Comparison of ENCODE assay signal across 12 cellular contexts in genomic region chr3:25021816-25022215, GRCh38.
A peak's percentile ranks its signal among the peaks of the same experiment; 100 is the strongest.
DNase-seq lines count a peak whose midpoint lies in the region; ATAC-seq, FAIRE-seq and TF ChIP-seq lines count a peak whose summit lies in the region.
"Had no signal": no experiment of that assay in that cellular context is flagged by ENCODE, and none has a peak within 500 bp of the region (broad histone marks: within the 10 kb centered on the region; RNA-seq: fewer than 3 reads in every experiment).

No MANE protein-coding gene starts in this region.

- H3K56ac ChIP-seq in H1 (replicated peaks; ENCODE audit: insufficient read length, low read depth, low read length): no peak overlapping the region

- ATAC-seq in lower lobe of right lung: peak; percentile 37 to 38
- ATAC-seq: CD8-positive, alpha-beta T cell had no signal

- H3K4me2 ChIP-seq in Loucy (ENCODE audit: low read depth, low read length, poor library complexity, severe bottlenecking) (no peak overlapping the region), H1 (ENCODE audit: insufficient read depth in 1 of 2, low read depth in 2 of 2, low read length in 2 of 2) (no peak overlapping the region)
- H3K4me2 ChIP-seq: KMS-11 had no signal

- no peak for TF ChIP-seq EP300 in H1 (IDR thresholded peaks at IDR 0.05; ENCODE audit: borderline replicate concordance in 1 of 2, low read depth in 2 of 2, low read length in 2 of 2)

- H3K27me3 Mint-ChIP-seq in immature natural killer cell (ENCODE audit: low read depth in 3 of 3): peaks cover 0 to 2% (median 0%) of the 10 kb centered on the region in 3 donors
- H3K27me3 Mint-ChIP-seq: activated CD4-positive, alpha-beta T cell treated with anti-CD3 and anti-CD28 coated beads, Interleukin-2, amount 10 ng/mL, durations not matched to agents 24 days and 14 days had no signal

- H3K14ac ChIP-seq in H1 (ENCODE audit: insufficient read length): no peak overlapping the region

- H2BK120ac ChIP-seq in H1 (replicated peaks; ENCODE audit: low read depth, low read length): no peak overlapping the region

- H3K79me1 ChIP-seq in H1 (ENCODE audit: low read depth, low read length): no peaks in the 10 kb centered on the region

- no peak overlapping the region for H2BK5ac ChIP-seq in H1 (ENCODE audit: low read depth, low read length)

- H3K4me3 ChIP-seq in Loucy (ENCODE audit: low read length, poor library complexity, severe bottlenecking) (no peak overlapping the region), H1 (ENCODE audit: extremely low read depth in 1 of 4, insufficient read depth in 2 of 4, low read depth in 3 of 4, low read length in 4 of 4) (no peak overlapping the region), lower lobe of right lung (no peak overlapping the region)

- H3K9me3 ChIP-seq in Loucy (ENCODE audit: insufficient read depth, low read depth, low read length) (no peaks in the 10 kb centered on the region), H1 (ENCODE audit: insufficient read depth in 2 of 2, low read depth in 1 of 2, low read length in 1 of 2) (no peaks in the 10 kb centered on the region), lower lobe of right lung (no peaks in the 10 kb centered on the region)

- no peaks in the 10 kb centered on the region for H4K20me1 ChIP-seq in Loucy (ENCODE audit: insufficient read depth, low read length, poor library complexity, severe bottlenecking)
- H4K20me1 ChIP-seq in H1 (replicated peaks in 1 of 2; ENCODE audit: control insufficient read depth in 1 of 2, insufficient read depth in 2 of 2, low read length in 2 of 2): no peaks in the 10 kb centered on the region

- H3K36me3 ChIP-seq in Loucy (ENCODE audit: insufficient read depth, low read length) (no peaks in the 10 kb centered on the region), H1 (ENCODE audit: control insufficient read depth in 2 of 4, insufficient read depth in 4 of 4, low read length in 3 of 4) (no peaks in the 10 kb centered on the region), lower lobe of right lung (no peaks in the 10 kb centered on the region)

- H4K91ac ChIP-seq in H1 (replicated peaks; ENCODE audit: insufficient read length, low read length): no peak overlapping the region

- peak; percentile 60 to 68 for TF ChIP-seq RAD21 in H1 (IDR thresholded peaks at IDR 0.05 in 1 of 2, conservative IDR thresholded peaks at IDR 0.05 in 1 of 2; ENCODE audit: low read depth in 2 of 2, low read length in 2 of 2)

- no peak overlapping the region for H3K27ac ChIP-seq in H1 (ENCODE audit: low read depth, low read length)
- H3K27ac ChIP-seq in lower lobe of right lung: no peak overlapping the region
- H3K27ac ChIP-seq: epithelial cell of prostate, KMS-11 had no signal

- no peak overlapping the region for H3K9ac ChIP-seq in Loucy (ENCODE audit: low read depth, low read length, poor library complexity, severe bottlenecking)
- no peak overlapping the region for H3K9ac ChIP-seq in H1 (replicated peaks in 1 of 4; ENCODE audit: extremely low read depth in 1 of 4, low read depth in 3 of 4, low read length in 3 of 4)
- H3K9ac ChIP-seq: KMS-11 had no signal

- POLR2A ChIA-PET in H1 (lab: Charles Lee; ENCODE audit: partially characterized antibody): interaction anchor here (0.6 kb wide), 1 partner anchor 24 kb away, joined by 4 read pairs; no protein-coding TSS in a partner anchor

- 82% methylated on average over 3 of the region's 3 CpGs; no CpG with 5 or more reads in 1 of the 2 experiments for WGBS in H1 (ENCODE audit: extremely low coverage in 1 of 2, insufficient coverage in 1 of 2, insufficient read length in 1 of 2, insufficient replicate concordance in 2 of 2, low coverage in 1 of 2, low lambda C conversion rate in 2 of 2, missing lambda C conversion rate in 1 of 2), 2 experiments

- no peak overlapping the region for H3K27ac Mint-ChIP-seq in immature natural killer cell
- H3K27ac Mint-ChIP-seq: activated CD4-positive, alpha-beta T cell treated with anti-CD3 and anti-CD28 coated beads, Interleukin-2, amount 10 ng/mL, durations not matched to agents 24 days and 14 days; CD8-positive, alpha-beta T cell had no signal

- no peaks in the 10 kb centered on the region for H3K36me3 Mint-ChIP-seq in immature natural killer cell
- H3K36me3 Mint-ChIP-seq: CD8-positive, alpha-beta T cell had no signal

- no peaks in the 10 kb centered on the region for H3K9me2 ChIP-seq in Loucy (replicated peaks; ENCODE audit: low read depth, low read length)

- H3K27me3 ChIP-seq in Loucy (ENCODE audit: insufficient read depth, low read length, poor library complexity, severe bottlenecking): no peaks in the 10 kb centered on the region
- H3K27me3 ChIP-seq in H1 (replicated peaks in 1 of 4; ENCODE audit: control insufficient read depth in 3 of 4, extremely low read depth in 1 of 4, insufficient read depth in 3 of 4, low read length in 3 of 4): no peaks in the 10 kb centered on the region
- no peaks in the 10 kb centered on the region for H3K27me3 ChIP-seq in lower lobe of right lung (ENCODE audit: low read depth)

- H2AFZ ChIP-seq in Loucy (ENCODE audit: low read length) (no peak overlapping the region), H1 (ENCODE audit: low read length) (no peak overlapping the region)

- H3K4me1 Mint-ChIP-seq in immature natural killer cell: no peaks in the 10 kb centered on the region
- H3K4me1 Mint-ChIP-seq: activated CD4-positive, alpha-beta T cell treated with anti-CD3 and anti-CD28 coated beads, Interleukin-2, amount 10 ng/mL, durations not matched to agents 24 days and 14 days had no signal

- no peak overlapping the region for H2BK20ac ChIP-seq in H1 (ENCODE audit: low read length)

- no peak overlapping the region for H3K23ac ChIP-seq in H1 (ENCODE audit: insufficient read length)

- TF ChIP-seq POLR2A in H1 (IDR thresholded peaks at IDR 0.05; ENCODE audit: control extremely low read depth in 1 of 2, low read depth in 2 of 2, low read length in 2 of 2): no peak

- H4K5ac ChIP-seq in H1 (ENCODE audit: insufficient read length, low read depth, low read length): no peak overlapping the region

- intact Hi-C loops in lower lobe of right lung (cut with DNase I): no loop called here

- DNase-seq in AG08396 (ENCODE audit: low spot score): peak; percentile 7
- no peak for DNase-seq in H1 (ENCODE audit: low read depth in 1 of 2, low spot score in 2 of 2)
- DNase-seq in lower lobe of right lung: no peak
- no peak for DNase-seq in ureter (ENCODE audit: low spot score)
- no peak for DNase-seq in occipital lobe (lab: John Stamatoyannopoulos, UW)
- DNase-seq in immature natural killer cell: no peak
- no peak for DNase-seq in DMS153 treated with DMSO at 0.1 percent for 48 hours (lab: John Stamatoyannopoulos, UW; ENCODE audit: unreplicated experiment)
- DNase-seq: activated CD4-positive, alpha-beta T cell treated with anti-CD3 and anti-CD28 coated beads, Interleukin-2, amount 10 ng/mL, durations not matched to agents 24 days and 14 days; CD8-positive, alpha-beta T cell had no signal

- CTCF ChIA-PET in H1 (lab: Charles Lee; ENCODE audit: partially characterized antibody): interaction anchor here (0.6 to 4.7 kb wide), 21 partner anchors 8 to 574 kb away, joined by 3 to 49 read pairs (median 3); no protein-coding TSS in a partner anchor

- H3K4ac ChIP-seq in H1 (replicated peaks; ENCODE audit: insufficient read length, low read depth, low read length): no peak overlapping the region

- no peak overlapping the region for H2BK15ac ChIP-seq in H1 (ENCODE audit: low read length)

- peaks cover 0 to 4% (median 0%) of the 10 kb centered on the region in 6 donors for H3K9me3 Mint-ChIP-seq in immature natural killer cell
- H3K9me3 Mint-ChIP-seq: activated CD4-positive, alpha-beta T cell treated with anti-CD3 and anti-CD28 coated beads, Interleukin-2, amount 10 ng/mL, durations not matched to agents 24 days and 14 days; CD8-positive, alpha-beta T cell had no signal

- FAIRE-seq in H1 (lab: Jason Lieb, UNC): no peak

- H3F3A ChIP-seq in Loucy (ENCODE audit: low read depth): no peaks in the 10 kb centered on the region

- TF ChIP-seq CTCF in Loucy (conservative IDR thresholded peaks at IDR 0.05; ENCODE audit: low read length) (peak; percentile 62), H1 (IDR thresholded peaks at IDR 0.05; ENCODE audit: control extremely low read depth in 1 of 3, insufficient read depth in 1 of 3, low read depth in 1 of 3, low read length in 3 of 3) (peak in 2 of 3 experiments; percentile 35 to 50; a peak in 2 of 4 replicates), lower lobe of right lung (IDR thresholded peaks at IDR 0.05) (peak; percentile 51)

- no peak overlapping the region for H3K4me3 Mint-ChIP-seq in immature natural killer cell
- H3K4me3 Mint-ChIP-seq: activated CD4-positive, alpha-beta T cell treated with anti-CD3 and anti-CD28 coated beads, Interleukin-2, amount 10 ng/mL, durations not matched to agents 24 days and 14 days; CD8-positive, alpha-beta T cell had no signal

- H3K23me2 ChIP-seq in H1 (ENCODE audit: low read depth, low read length): no peaks in the 10 kb centered on the region

- H3K4me1 ChIP-seq in Loucy (ENCODE audit: insufficient read depth, low read length, poor library complexity, severe bottlenecking): no peaks in the 10 kb centered on the region
- H3K4me1 ChIP-seq in H1 (replicated peaks in 1 of 4; ENCODE audit: control insufficient read depth in 3 of 4, insufficient read depth in 4 of 4, low read length in 3 of 4): no peaks in the 10 kb centered on the region
- no peaks in the 10 kb centered on the region for H3K4me1 ChIP-seq in lower lobe of right lung

- no peak overlapping the region for H2AK5ac ChIP-seq in H1 (ENCODE audit: low read depth, low read length)

- H4K8ac ChIP-seq in H1 (ENCODE audit: extremely low read depth, insufficient read depth, low read length): no peak overlapping the region

- H3K79me2 ChIP-seq in Loucy (ENCODE audit: insufficient read depth, low read length) (no peaks in the 10 kb centered on the region), H1 (ENCODE audit: control insufficient read depth in 1 of 2, insufficient read depth in 2 of 2, low read length in 2 of 2) (no peaks in the 10 kb centered on the region)

- no peak overlapping the region for H2BK12ac ChIP-seq in H1 (ENCODE audit: low read depth, low read length)

- no peak overlapping the region for H3K18ac ChIP-seq in H1 (ENCODE audit: extremely low read depth, low read length)

TF ChIP-seq in H1, 55 proteins besides CTCF, POLR2A, EP300 and RAD21:
- TF ChIP-seq RBBP5 (IDR thresholded peaks at IDR 0.05; ENCODE audit: borderline replicate concordance, low read depth, low read length) (no peak), CEBPB (IDR thresholded peaks at IDR 0.05; ENCODE audit: low read depth, low read length) (peak; percentile 88)
TF ChIP-seq in H1: peak in this region for 1.
